Comparison of ENCODE assay signal across 20 cellular contexts in genomic region chr10:60921631-60922030, GRCh38. TPM values are rescaled to one million over a fixed set of nuclear protein-coding genes. Genes with fewer than 3 reads are reported as not detected.
DNase-seq lines count a peak whose midpoint lies in the region; ATAC-seq and TF ChIP-seq lines count a peak whose summit lies in the region.
"Had no signal": no experiment of that assay in that cellular context is flagged by ENCODE, and none has a peak within 500 bp of the region (broad histone marks: within the 10 kb centered on the region; RNA-seq: fewer than 3 reads in every experiment).

No MANE protein-coding gene starts in this region.

- no peaks in the 10 kb centered on the region for H3K79me2 ChIP-seq in PC-3 (ENCODE audit: low read length)

- H3K4me3 ChIP-seq in PC-3 (ENCODE audit: low read length) (no peak overlapping the region), gastrocnemius medialis (no peak overlapping the region), H7 (ENCODE audit: insufficient read depth, low read depth, low read length) (no peak overlapping the region)

- DNase-seq in NCI-H2081 (lab: John Stamatoyannopoulos, UW) = peak; percentile 0 to 9
- DNase-seq in NCI-H2081 treated with DMSO at 0.1 percent for 48 hours (lab: John Stamatoyannopoulos, UW) = no peak
- peak; percentile 45 for DNase-seq in NCI-H146 (lab: John Stamatoyannopoulos, UW)
- DNase-seq in PC-3 = no peak
- no peak for DNase-seq in gastrocnemius medialis
- no peak for DNase-seq in SIG-M5 treated with dmso at 0.1 percent for 504 hours (lab: John Stamatoyannopoulos, UW; ENCODE audit: unreplicated experiment)
- no peak for DNase-seq in H7
- DNase-seq: activated CD4-positive, alpha-beta T cell treated with anti-CD3 and anti-CD28 coated beads for 4 hours; activated naive CD4-positive, alpha-beta T cell treated with anti-CD3 and anti-CD28 coated beads, Interleukin-2, amount 50 U/mL, for 16 hours; anterior cingulate cortex; caudate nucleus; DMS79; hippocampal formation; NCI-H345; retina; SHP77; stimulated activated CD4-positive, alpha-beta T cell treated with anti-CD3 and anti-CD28 coated beads, Interleukin-4, amount 100 ng/mL, for 4 hours; T-cell; trophoblast cell had no signal

- no peak for TF ChIP-seq POLR2A in gastrocnemius medialis (IDR thresholded peaks at IDR 0.05)

- POLR2A ChIA-PET in PC-3 (lab: Charles Lee; ENCODE audit: unreplicated experiment) = no interaction called here

- H4K20me1 ChIP-seq in PC-3 (ENCODE audit: low read length) = no peaks in the 10 kb centered on the region

- H3K27ac ChIP-seq in PC-3 (ENCODE audit: low read length) (no peak overlapping the region), gastrocnemius medialis (peak overlapping the region; percentile 12 to 68 (median 34))

- intact Hi-C loops in PC-3 (cut with micrococcal nuclease) (no loop called here), gastrocnemius medialis (cut with DNase I; ENCODE audit: low total_unique reads) (no loop called here)

- H3K4me1 ChIP-seq in PC-3 (ENCODE audit: insufficient read depth, low read length) = no peaks in the 10 kb centered on the region
- H3K4me1 ChIP-seq in gastrocnemius medialis = peaks cover 34 to 67% of the 10 kb centered on the region in 2 donors

- H3K9ac ChIP-seq in PC-3 (ENCODE audit: low read length) = no peak overlapping the region

- H3K9me2 ChIP-seq in PC-3 (replicated peaks; ENCODE audit: low read length) = no peaks in the 10 kb centered on the region

- BruUV-seq in PC-3 (replicated peaks; lab: Mats Ljungman, UMichigan) = no TSS peak

- H2AFZ ChIP-seq in PC-3 (ENCODE audit: low read length) = no peak overlapping the region

- no peak overlapping the region for H3K4me2 ChIP-seq in PC-3 (ENCODE audit: low read length)

- no peaks in the 10 kb centered on the region for H3F3A ChIP-seq in PC-3 (ENCODE audit: low read length, unreplicated experiment)

- in situ Hi-C loops in gastrocnemius medialis (cut with MboI; ENCODE audit: low sequenced_read_pairs in 4 of 4) = loop anchor here in 1 of 4 donors (25.0 kb wide), 1 partner anchor 1141 kb away; no protein-coding TSS in a partner anchor

- H3K27me3 ChIP-seq in PC-3 (ENCODE audit: low read length) = no peaks in the 10 kb centered on the region
- H3K27me3 ChIP-seq in gastrocnemius medialis = no peaks in the 10 kb centered on the region
- no peaks in the 10 kb centered on the region for H3K27me3 ChIP-seq in H7 (ENCODE audit: control insufficient read depth, insufficient read depth, low read length)

- H3K9me3 ChIP-seq in PC-3 (ENCODE audit: low read length) (no peaks in the 10 kb centered on the region), gastrocnemius medialis (no peaks in the 10 kb centered on the region)

- TF ChIP-seq CTCF in PC-3 (conservative IDR thresholded peaks at IDR 0.05; ENCODE audit: low read depth, low read length) (no peak), gastrocnemius medialis (IDR thresholded peaks at IDR 0.05 in 4 of 5, conservative IDR thresholded peaks at IDR 0.05 in 1 of 5) (no peak)

- ATAC-seq in PC-3 = peak; percentile 13; the same call in 1 of the 2 replicates
- peak in 1 of 2 donors; percentile 31 for ATAC-seq in gastrocnemius medialis
- ATAC-seq in GM21737 (IDR thresholded peaks at IDR 0.05; ENCODE audit: unreplicated experiment) = no peak
- ATAC-seq: T-cell had no signal

- H3K36me3 ChIP-seq in PC-3 (ENCODE audit: low read depth, low read length) = no peaks in the 10 kb centered on the region
- H3K36me3 ChIP-seq in gastrocnemius medialis = peaks cover 0 to 5% of the 10 kb centered on the region in 2 donors
- no peaks in the 10 kb centered on the region for H3K36me3 ChIP-seq in H7 (replicated peaks; ENCODE audit: control insufficient read depth, insufficient read depth, low read length)

- CTCF ChIA-PET in PC-3 (lab: Charles Lee) = no interaction called here

RNA-seq across cellular contexts. Expression of gene RHOBTB1, which starts 22.4 kb away (rescaled TPM):
- total RNA-seq in PC-3 (2014; rRNA removed) (6.7 and 7.0 TPM in 2 replicates), gastrocnemius medialis (10 to 100 TPM; 22.2 to 47.7 (median 33.5) TPM)
- total RNA-seq in H7 (2014; rRNA removed; shearing (Covaris generic)) = 8.1 and 10.5 TPM in 2 replicates

Comparison
In these comparisons a context has a peak if more than half of its experiments do, and no peak if none do; other contexts are left out.
1. DNase-seq: peak in NCI-H2081 (2 of 2) and NCI-H146 (single experiment); none in NCI-H2081 treated with DMSO at 0.1 percent for 48 hours (single experiment), PC-3 (single experiment), gastrocnemius medialis (0 of 2), SIG-M5 treated with dmso at 0.1 percent for 504 hours (single experiment) and H7 (single experiment).